10 cellular contexts compared by ENCODE assay signal in the genomic region with DNA sequence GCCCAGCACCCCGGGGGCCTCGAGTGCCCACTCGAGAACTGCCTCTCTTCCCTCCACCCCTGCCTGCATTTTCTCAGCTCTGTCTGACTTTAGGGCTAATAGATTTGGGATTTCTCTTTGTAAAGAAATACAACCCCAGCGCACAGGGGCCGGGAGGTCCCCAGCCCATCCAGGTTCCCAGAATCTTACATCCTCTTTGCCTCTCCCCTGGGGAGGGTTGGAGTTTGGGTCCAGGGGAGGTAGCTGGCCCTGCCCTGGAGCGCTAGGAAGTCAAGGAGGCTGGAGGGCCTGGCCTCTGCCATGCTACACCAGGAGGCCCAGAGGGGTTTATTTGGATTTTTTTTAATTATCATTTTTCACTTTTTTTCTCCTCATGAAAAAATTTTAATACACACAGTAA.
DNase-seq lines count a peak whose midpoint lies in the region; ATAC-seq and TF ChIP-seq lines count a peak whose summit lies in the region.
"Had no signal": no experiment of that assay in that cellular context is flagged by ENCODE, and none has a peak within 500 bp of the region (broad histone marks: within the 10 kb centered on the region; RNA-seq: fewer than 3 reads in every experiment).

No MANE protein-coding gene starts in this region.

- TF ChIP-seq CTCF in left ventricle myocardium inferior (IDR thresholded peaks at IDR 0.05; ENCODE audit: borderline replicate concordance), result no peak
- no peak for TF ChIP-seq CTCF in right atrium auricular region (IDR thresholded peaks at IDR 0.05)
- TF ChIP-seq CTCF in GM10248 (IDR thresholded peaks at IDR 0.05; ENCODE audit: control extremely low read depth, extremely low read depth, low read depth, missing control alignments), result no peak

- H3K18ac ChIP-seq in mesenchymal stem cell (ENCODE audit: low read depth in 1 of 2, low read length in 2 of 2), result no peak overlapping the region

- no CpG with 5 or more reads among the region's 6 CpGs for WGBS in mesenchymal stem cell

- no peak overlapping the region for H3K27ac ChIP-seq in left ventricle myocardium inferior (replicated peaks)
- no peak overlapping the region for H3K27ac ChIP-seq in right atrium auricular region
- H3K27ac ChIP-seq in SK-N-MC, result no peak overlapping the region
- no peak overlapping the region for H3K27ac ChIP-seq in mesenchymal stem cell (ENCODE audit: low read length, poor library complexity, severe bottlenecking)
- H3K27ac ChIP-seq: cardiac muscle cell had no signal

- H4K91ac ChIP-seq in mesenchymal stem cell (ENCODE audit: low read length), result no peak overlapping the region

- no peak for DNase-seq in left ventricle myocardium inferior
- DNase-seq in right atrium auricular region (ENCODE audit: low spot score), result no peak
- no peak for DNase-seq in SK-N-MC (ENCODE audit: low read depth, low spot score)
- DNase-seq in mesenchymal stem cell, result no peak
- DNase-seq in T-helper 9 cell, result no peak
- DNase-seq in GM10248 (ENCODE audit: extremely low spot score), result no peak
- DNase-seq in stimulated activated naive CD4-positive, alpha-beta T cell treated with Interleukin-2 at 50 U/mL for 16 hours (lab: John Stamatoyannopoulos, UW), result no peak

- no peak overlapping the region for H3K23ac ChIP-seq in mesenchymal stem cell (ENCODE audit: low read length in 2 of 2)

- H2BK5ac ChIP-seq in mesenchymal stem cell (ENCODE audit: low read depth, low read length, poor library complexity, severe bottlenecking), result no peak overlapping the region

- CTCF ChIA-PET in GM10248 (lab: Yijun Ruan, JAX), result interaction anchor here (1.6 to 4.0 kb wide), 4 partner anchors 10 to 238 kb away, joined by 3 to 18 read pairs (median 12); no protein-coding TSS in a partner anchor

- no peak overlapping the region for H2BK12ac ChIP-seq in mesenchymal stem cell (ENCODE audit: low read length in 2 of 2)

- H3K4me2 ChIP-seq in mesenchymal stem cell (ENCODE audit: low read length, poor library complexity, severe bottlenecking), result peak overlapping the region; percentile 53

- H3K79me1 ChIP-seq in mesenchymal stem cell (replicated peaks; ENCODE audit: low read length, poor library complexity, severe bottlenecking), result no peaks in the 10 kb centered on the region

- no peak for ATAC-seq in GM21390 (IDR thresholded peaks at IDR 0.05; ENCODE audit: unreplicated experiment)

- H3K4me3 ChIP-seq in left ventricle myocardium inferior (peak overlapping the region; percentile 53), right atrium auricular region (peak overlapping the region in 1 of 2 donors; percentile 28), SK-N-MC (peak overlapping the region; percentile 57), mesenchymal stem cell (ENCODE audit: insufficient read depth in 1 of 2, low read depth in 1 of 2, low read length in 2 of 2) (no peak overlapping the region)
- H3K4me3 ChIP-seq: cardiac muscle cell, HAP-1 had no signal

- H3K14ac ChIP-seq in mesenchymal stem cell (ENCODE audit: low read length in 2 of 2), result no peak overlapping the region

- H4K8ac ChIP-seq in mesenchymal stem cell (ENCODE audit: low read length), result no peak overlapping the region

- peak overlapping the region; percentile 84 for H2AFZ ChIP-seq in mesenchymal stem cell (ENCODE audit: low read depth, low read length)

- POLR2A ChIA-PET in GM10248 (lab: Yijun Ruan, JAX), result no interaction called here

- no peak overlapping the region for H2BK15ac ChIP-seq in mesenchymal stem cell (ENCODE audit: low read depth, poor library complexity, severe bottlenecking)

- H2BK120ac ChIP-seq in mesenchymal stem cell (ENCODE audit: low read depth, low read length), result no peak overlapping the region

- H3K27me3 ChIP-seq in left ventricle myocardium inferior (ENCODE audit: low read depth), result peaks cover 26% of the 10 kb centered on the region
- no peaks in the 10 kb centered on the region for H3K27me3 ChIP-seq in right atrium auricular region
- H3K27me3 ChIP-seq in mesenchymal stem cell (ENCODE audit: control insufficient read depth in 1 of 2, insufficient read depth in 1 of 2, low read length in 2 of 2), result peaks cover 8 to 28% of the 10 kb centered on the region in 2 experiments
- H3K27me3 ChIP-seq: cardiac muscle cell had no signal

- peaks cover 8% of the 10 kb centered on the region for H3K4me1 ChIP-seq in left ventricle myocardium inferior
- peaks cover 0 to 15% of the 10 kb centered on the region in 2 donors for H3K4me1 ChIP-seq in right atrium auricular region
- peaks cover 35% of the 10 kb centered on the region for H3K4me1 ChIP-seq in mesenchymal stem cell (ENCODE audit: control insufficient read depth, insufficient read depth, low read depth, low read length)

- no peak overlapping the region for H2AK5ac ChIP-seq in mesenchymal stem cell (ENCODE audit: low read length, severe bottlenecking)

- H3K36me3 ChIP-seq in left ventricle myocardium inferior (no peaks in the 10 kb centered on the region), right atrium auricular region (no peaks in the 10 kb centered on the region), SK-N-MC (ENCODE audit: insufficient read depth, low read length) (no peaks in the 10 kb centered on the region), mesenchymal stem cell (ENCODE audit: control insufficient read depth in 1 of 2, insufficient read depth in 2 of 2, low read depth in 1 of 2, low read length in 2 of 2) (no peaks in the 10 kb centered on the region)
- H3K36me3 ChIP-seq: cardiac muscle cell, HAP-1 had no signal

- intact Hi-C loops in left ventricle myocardium inferior (cut with micrococcal nuclease), result no loop called here

- no peak overlapping the region for H3K9ac ChIP-seq in SK-N-MC (ENCODE audit: insufficient read length)
- H3K9ac ChIP-seq in mesenchymal stem cell (ENCODE audit: low read length), result no peak overlapping the region

- H3K9me3 ChIP-seq in left ventricle myocardium inferior (replicated peaks) (no peaks in the 10 kb centered on the region), right atrium auricular region (no peaks in the 10 kb centered on the region), SK-N-MC (ENCODE audit: low read depth, low read length) (no peaks in the 10 kb centered on the region), mesenchymal stem cell (ENCODE audit: control insufficient read depth, low read length) (no peaks in the 10 kb centered on the region)
- H3K9me3 ChIP-seq: HAP-1 had no signal

- no peak overlapping the region for H3K4ac ChIP-seq in mesenchymal stem cell (ENCODE audit: low read depth in 1 of 2, low read length in 2 of 2)

Comparison
In these comparisons a context has a peak if more than half of its experiments do, and no peak if none do; other contexts are left out.
1. H3K4me3 ChIP-seq: peak in left ventricle myocardium inferior (single experiment) and SK-N-MC (single experiment); none in mesenchymal stem cell (0 of 2).